In genomic region chr1:39082811-39083576, GRCh38 we compare ENCODE assay signal across 1 cellular context.
TF ChIP-seq lines count a peak whose summit lies in the region.

No MANE protein-coding gene starts in this region.

TF ChIP-seq in H1, 55 proteins besides CTCF, POLR2A, EP300 and RAD21 (continued from another document):
- no peak for TF ChIP-seq USF2 (IDR thresholded peaks at IDR 0.05; ENCODE audit: low read length)
- TF ChIP-seq TEAD4 (IDR thresholded peaks at IDR 0.05; ENCODE audit: low read depth, low read length) = no peak
- TF ChIP-seq PHF8 (conservative IDR thresholded peaks at IDR 0.05; ENCODE audit: low read depth, low read length) = no peak
- TF ChIP-seq GABPA (IDR thresholded peaks at IDR 0.05; ENCODE audit: borderline replicate concordance, insufficient read depth, low read length) = no peak
- TF ChIP-seq SIRT6 (IDR thresholded peaks at IDR 0.05; ENCODE audit: low read length) = no peak
- no peak for TF ChIP-seq CHD2 (IDR thresholded peaks at IDR 0.05; ENCODE audit: low read length)
- TF ChIP-seq BRCA1 (IDR thresholded peaks at IDR 0.05; ENCODE audit: low read depth, low read length) = no peak
- TF ChIP-seq SP4 (IDR thresholded peaks at IDR 0.05; ENCODE audit: low read length) = no peak
